In the genomic region with DNA sequence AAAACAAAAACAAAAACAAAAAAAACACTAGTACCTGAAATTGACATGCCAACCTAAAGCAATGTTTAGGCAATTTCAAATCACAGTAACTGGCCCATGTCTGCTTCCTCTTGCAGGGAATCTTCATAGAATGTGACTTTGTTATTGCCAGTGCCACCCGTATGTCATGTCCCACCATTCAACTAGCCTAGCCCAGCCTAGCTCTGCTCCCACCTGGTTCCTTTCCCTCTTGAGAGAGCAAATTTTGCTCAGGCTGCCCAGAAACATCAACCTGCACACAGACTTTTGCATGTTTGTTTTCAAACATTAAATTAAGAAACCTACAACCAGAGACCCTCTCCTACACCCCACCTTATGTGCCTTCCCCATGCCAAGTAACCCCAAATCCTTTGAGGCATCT, we compare ENCODE assay signal across 1 cellular context.
TF ChIP-seq lines count a peak whose summit lies in the region.

No MANE protein-coding gene starts in this region.

TF ChIP-seq in IMR-90, 13 proteins besides CTCF, POLR2A, EP300 and RAD21 (continued from another document):
- TF ChIP-seq ELK1 (IDR thresholded peaks at IDR 0.05; ENCODE audit: borderline replicate concordance, low read depth, low read length) (no peak), MAZ (IDR thresholded peaks at IDR 0.05; ENCODE audit: borderline replicate concordance, low read depth, low read length) (no peak), RFX5 (IDR thresholded peaks at IDR 0.05; ENCODE audit: low read depth, low read length) (no peak)
